ENCODE assay signal across 1 cellular context in genomic region chr5:181043285-181044092, GRCh38.
TF ChIP-seq lines count a peak whose summit lies in the region.

No MANE protein-coding gene starts in this region.

TF ChIP-seq in GM23338, 12 proteins besides CTCF, POLR2A, EP300 and RAD21 (continued from another document):
- TF ChIP-seq ZNF462 (CRISPR knock-in tag; IDR thresholded peaks at IDR 0.05) = no peak
